In the genomic region with DNA sequence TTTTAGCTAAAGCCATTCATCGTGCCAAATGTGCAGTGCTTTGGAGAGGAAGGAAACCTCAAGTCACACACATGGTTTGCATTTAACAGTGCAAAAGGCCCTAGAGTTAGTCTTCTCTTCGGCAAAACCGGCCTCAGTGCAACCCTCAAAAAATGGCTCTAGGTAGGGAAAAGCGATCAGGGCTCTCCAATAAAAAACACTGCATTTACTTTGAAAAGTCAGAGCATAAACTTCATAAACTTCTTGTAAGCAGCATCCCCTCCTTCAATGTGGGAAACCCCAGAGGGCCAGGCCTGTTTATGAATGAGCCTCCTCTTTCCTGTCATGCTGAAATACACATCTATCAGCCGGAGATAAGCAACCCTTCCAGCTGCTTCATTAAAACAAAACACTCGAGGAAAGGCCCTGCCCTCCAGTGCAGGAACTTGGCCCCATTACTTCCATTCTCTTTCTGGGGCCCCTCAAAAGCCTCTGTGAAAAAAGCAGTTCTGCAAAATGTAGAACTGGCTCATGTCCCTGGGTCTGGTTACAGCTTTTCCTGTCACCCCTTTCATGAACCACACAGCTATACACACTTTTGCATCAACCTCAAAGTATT, we compare ENCODE assay signal across 1 cellular context.
TF ChIP-seq lines count a peak whose summit lies in the region.

No MANE protein-coding gene starts in this region.

TF ChIP-seq in GM23338, 12 proteins besides CTCF, POLR2A, EP300 and RAD21 (continued from another document):
- TF ChIP-seq, protein P1, sequence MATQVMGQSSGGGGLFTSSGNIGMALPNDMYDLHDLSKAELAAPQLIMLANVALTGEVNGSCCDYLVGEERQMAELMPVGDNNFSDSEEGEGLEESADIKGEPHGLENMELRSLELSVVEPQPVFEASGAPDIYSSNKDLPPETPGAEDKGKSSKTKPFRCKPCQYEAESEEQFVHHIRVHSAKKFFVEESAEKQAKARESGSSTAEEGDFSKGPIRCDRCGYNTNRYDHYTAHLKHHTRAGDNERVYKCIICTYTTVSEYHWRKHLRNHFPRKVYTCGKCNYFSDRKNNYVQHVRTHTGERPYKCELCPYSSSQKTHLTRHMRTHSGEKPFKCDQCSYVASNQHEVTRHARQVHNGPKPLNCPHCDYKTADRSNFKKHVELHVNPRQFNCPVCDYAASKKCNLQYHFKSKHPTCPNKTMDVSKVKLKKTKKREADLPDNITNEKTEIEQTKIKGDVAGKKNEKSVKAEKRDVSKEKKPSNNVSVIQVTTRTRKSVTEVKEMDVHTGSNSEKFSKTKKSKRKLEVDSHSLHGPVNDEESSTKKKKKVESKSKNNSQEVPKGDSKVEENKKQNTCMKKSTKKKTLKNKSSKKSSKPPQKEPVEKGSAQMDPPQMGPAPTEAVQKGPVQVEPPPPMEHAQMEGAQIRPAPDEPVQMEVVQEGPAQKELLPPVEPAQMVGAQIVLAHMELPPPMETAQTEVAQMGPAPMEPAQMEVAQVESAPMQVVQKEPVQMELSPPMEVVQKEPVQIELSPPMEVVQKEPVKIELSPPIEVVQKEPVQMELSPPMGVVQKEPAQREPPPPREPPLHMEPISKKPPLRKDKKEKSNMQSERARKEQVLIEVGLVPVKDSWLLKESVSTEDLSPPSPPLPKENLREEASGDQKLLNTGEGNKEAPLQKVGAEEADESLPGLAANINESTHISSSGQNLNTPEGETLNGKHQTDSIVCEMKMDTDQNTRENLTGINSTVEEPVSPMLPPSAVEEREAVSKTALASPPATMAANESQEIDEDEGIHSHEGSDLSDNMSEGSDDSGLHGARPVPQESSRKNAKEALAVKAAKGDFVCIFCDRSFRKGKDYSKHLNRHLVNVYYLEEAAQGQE (IDR thresholded peaks at IDR 0.05; ENCODE audit: unreplicated experiment), result no peak
- TF ChIP-seq POLR2AphosphoS5 (IDR thresholded peaks at IDR 0.05; ENCODE audit: low read depth) (no peak), EZH2 (IDR thresholded peaks at IDR 0.05; ENCODE audit: low read depth, unreplicated experiment) (no peak), ZNF114 (CRISPR knock-in tag; IDR thresholded peaks at IDR 0.05) (no peak), STAT1 (IDR thresholded peaks at IDR 0.05; ENCODE audit: unreplicated experiment) (no peak)
- TF ChIP-seq, protein P2, sequence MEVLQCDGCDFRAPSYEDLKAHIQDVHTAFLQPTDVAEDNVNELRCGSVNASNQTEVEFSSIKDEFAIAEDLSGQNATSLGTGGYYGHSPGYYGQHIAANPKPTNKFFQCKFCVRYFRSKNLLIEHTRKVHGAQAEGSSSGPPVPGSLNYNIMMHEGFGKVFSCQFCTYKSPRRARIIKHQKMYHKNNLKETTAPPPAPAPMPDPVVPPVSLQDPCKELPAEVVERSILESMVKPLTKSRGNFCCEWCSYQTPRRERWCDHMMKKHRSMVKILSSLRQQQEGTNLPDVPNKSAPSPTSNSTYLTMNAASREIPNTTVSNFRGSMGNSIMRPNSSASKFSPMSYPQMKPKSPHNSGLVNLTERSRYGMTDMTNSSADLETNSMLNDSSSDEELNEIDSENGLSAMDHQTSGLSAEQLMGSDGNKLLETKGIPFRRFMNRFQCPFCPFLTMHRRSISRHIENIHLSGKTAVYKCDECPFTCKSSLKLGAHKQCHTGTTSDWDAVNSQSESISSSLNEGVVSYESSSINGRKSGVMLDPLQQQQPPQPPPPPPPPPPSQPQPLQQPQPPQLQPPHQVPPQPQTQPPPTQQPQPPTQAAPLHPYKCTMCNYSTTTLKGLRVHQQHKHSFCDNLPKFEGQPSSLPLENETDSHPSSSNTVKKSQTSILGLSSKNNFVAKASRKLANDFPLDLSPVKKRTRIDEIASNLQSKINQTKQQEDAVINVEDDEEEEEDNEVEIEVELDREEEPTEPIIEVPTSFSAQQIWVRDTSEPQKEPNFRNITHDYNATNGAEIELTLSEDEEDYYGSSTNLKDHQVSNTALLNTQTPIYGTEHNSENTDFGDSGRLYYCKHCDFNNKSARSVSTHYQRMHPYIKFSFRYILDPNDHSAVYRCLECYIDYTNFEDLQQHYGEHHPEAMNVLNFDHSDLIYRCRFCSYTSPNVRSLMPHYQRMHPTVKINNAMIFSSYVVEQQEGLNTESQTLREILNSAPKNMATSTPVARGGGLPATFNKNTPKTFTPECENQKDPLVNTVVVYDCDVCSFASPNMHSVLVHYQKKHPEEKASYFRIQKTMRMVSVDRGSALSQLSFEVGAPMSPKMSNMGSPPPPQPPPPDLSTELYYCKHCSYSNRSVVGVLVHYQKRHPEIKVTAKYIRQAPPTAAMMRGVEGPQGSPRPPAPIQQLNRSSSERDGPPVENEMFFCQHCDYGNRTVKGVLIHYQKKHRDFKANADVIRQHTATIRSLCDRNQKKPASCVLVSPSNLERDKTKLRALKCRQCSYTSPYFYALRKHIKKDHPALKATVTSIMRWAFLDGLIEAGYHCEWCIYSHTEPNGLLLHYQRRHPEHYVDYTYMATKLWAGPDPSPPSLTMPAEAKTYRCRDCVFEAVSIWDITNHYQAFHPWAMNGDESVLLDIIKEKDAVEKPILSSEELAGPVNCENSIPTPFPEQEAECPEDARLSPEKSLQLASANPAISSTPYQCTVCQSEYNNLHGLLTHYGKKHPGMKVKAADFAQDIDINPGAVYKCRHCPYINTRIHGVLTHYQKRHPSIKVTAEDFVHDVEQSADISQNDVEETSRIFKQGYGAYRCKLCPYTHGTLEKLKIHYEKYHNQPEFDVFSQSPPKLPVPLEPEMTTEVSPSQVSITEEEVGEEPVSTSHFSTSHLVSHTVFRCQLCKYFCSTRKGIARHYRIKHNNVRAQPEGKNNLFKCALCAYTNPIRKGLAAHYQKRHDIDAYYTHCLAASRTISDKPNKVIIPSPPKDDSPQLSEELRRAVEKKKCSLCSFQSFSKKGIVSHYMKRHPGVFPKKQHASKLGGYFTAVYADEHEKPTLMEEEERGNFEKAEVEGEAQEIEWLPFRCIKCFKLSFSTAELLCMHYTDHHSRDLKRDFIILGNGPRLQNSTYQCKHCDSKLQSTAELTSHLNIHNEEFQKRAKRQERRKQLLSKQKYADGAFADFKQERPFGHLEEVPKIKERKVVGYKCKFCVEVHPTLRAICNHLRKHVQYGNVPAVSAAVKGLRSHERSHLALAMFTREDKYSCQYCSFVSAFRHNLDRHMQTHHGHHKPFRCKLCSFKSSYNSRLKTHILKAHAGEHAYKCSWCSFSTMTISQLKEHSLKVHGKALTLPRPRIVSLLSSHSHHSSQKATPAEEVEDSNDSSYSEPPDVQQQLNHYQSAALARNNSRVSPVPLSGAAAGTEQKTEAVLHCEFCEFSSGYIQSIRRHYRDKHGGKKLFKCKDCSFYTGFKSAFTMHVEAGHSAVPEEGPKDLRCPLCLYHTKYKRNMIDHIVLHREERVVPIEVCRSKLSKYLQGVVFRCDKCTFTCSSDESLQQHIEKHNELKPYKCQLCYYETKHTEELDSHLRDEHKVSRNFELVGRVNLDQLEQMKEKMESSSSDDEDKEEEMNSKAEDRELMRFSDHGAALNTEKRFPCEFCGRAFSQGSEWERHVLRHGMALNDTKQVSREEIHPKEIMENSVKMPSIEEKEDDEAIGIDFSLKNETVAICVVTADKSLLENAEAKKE (CRISPR knock-in tag; IDR thresholded peaks at IDR 0.05), result no peak
